8 cellular contexts compared by ENCODE assay signal in the genomic region with DNA sequence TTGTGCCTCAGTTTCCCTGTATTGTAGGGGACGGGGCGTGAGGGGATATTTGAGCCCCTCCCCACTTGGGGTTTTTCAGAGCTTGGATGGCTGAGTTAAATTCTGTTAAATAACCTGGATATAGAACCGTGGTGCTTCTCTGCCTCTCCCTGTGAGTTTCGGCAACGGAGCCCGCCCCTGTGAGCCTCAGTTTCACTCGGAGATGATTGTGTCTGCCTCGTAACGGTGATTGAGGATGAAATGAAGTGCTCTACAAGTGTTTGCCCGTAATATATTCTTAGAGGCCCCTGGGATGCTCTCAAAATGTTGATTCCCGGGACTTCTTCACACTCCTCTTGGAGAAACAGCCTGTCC. TPM values are rescaled to one million over a fixed set of nuclear protein-coding genes. Genes with fewer than 3 reads are reported as not detected.
DNase-seq lines count a peak whose midpoint lies in the region; FAIRE-seq and TF ChIP-seq lines count a peak whose summit lies in the region.

No MANE protein-coding gene starts in this region.

- DNase-seq in GM19239 (ENCODE audit: insufficient read length, low spot score) (no peak), SK-N-SH (no peak), fibroblast of lung (ENCODE audit: low read depth in 2 of 2) (no peak), retina (peak; percentile 25), D341Med (ENCODE audit: low spot score) (no peak), NCI-H226 (no peak), NCI-H1048 (lab: John Stamatoyannopoulos, UW) (no peak)
- no peak for DNase-seq in stimulated activated CD4-positive, alpha-beta T cell treated with anti-CD3 and anti-CD28 coated beads, Interleukin-4, amount 100 ng/mL, for 4 hours

- H2AFZ ChIP-seq in SK-N-SH (ENCODE audit: low read depth) (peak overlapping the region; percentile 31; the same call in 1 of the 2 replicates), fibroblast of lung (ENCODE audit: low read length) (no peak overlapping the region)

- H3F3A ChIP-seq in SK-N-SH (replicated peaks; ENCODE audit: insufficient read depth), result peaks cover 3% of the 10 kb centered on the region

- H4K20me1 ChIP-seq in SK-N-SH (ENCODE audit: insufficient read depth), result no peaks in the 10 kb centered on the region
- H4K20me1 ChIP-seq in fibroblast of lung (ENCODE audit: control insufficient read depth, extremely low read depth, insufficient read depth, low read length), result no peaks in the 10 kb centered on the region

- peak; percentile 78 for FAIRE-seq in GM19239 (lab: Jason Lieb, UNC)

- H3K27ac ChIP-seq in SK-N-SH (ENCODE audit: low read depth in 2 of 2, low read length in 1 of 2), result peak overlapping the region; percentile 46 to 60
- H3K27ac ChIP-seq in fibroblast of lung (ENCODE audit: insufficient read depth, low read length), result peak overlapping the region; percentile 95

- no peak for TF ChIP-seq RAD21 in SK-N-SH (IDR thresholded peaks at IDR 0.05; ENCODE audit: low read length)

- no peaks in the 10 kb centered on the region for H3K9me2 ChIP-seq in SK-N-SH

- TF ChIP-seq CTCF in SK-N-SH (IDR thresholded peaks at IDR 0.05), result no peak
- no peak for TF ChIP-seq CTCF in fibroblast of lung (conservative IDR thresholded peaks at IDR 0.05 in 1 of 2, IDR thresholded peaks at IDR 0.05 in 1 of 2; ENCODE audit: low read depth in 1 of 2, low read length in 2 of 2)

- POLR2A ChIA-PET in SK-N-SH (lab: Yijun Ruan, JAX), result interaction anchor here (0.6 to 2.5 kb wide), 5 partner anchors 13 to 293 kb away, joined by 3 to 14 read pairs (median 3); a partner anchor contains a TSS

- H3K4me1 ChIP-seq in SK-N-SH (ENCODE audit: control insufficient read depth in 1 of 2, insufficient read depth in 2 of 2, low read depth in 1 of 2, low read length in 1 of 2) (peaks cover 0 to 5% of the 10 kb centered on the region in 2 experiments; a peak in 1 of 4 replicates), fibroblast of lung (ENCODE audit: control insufficient read depth, extremely low read depth, insufficient read depth, low read length) (peaks cover 2% of the 10 kb centered on the region)

- H3K27me3 ChIP-seq in SK-N-SH (ENCODE audit: insufficient read depth), result no peaks in the 10 kb centered on the region
- H3K27me3 ChIP-seq in fibroblast of lung (ENCODE audit: control insufficient read depth, insufficient read depth, low read length), result no peaks in the 10 kb centered on the region

- WGBS in SK-N-SH (ENCODE audit: low lambda C conversion rate), result 2% methylated on average over 11 of the region's 11 CpGs

- CTCF ChIA-PET in SK-N-SH (lab: Yijun Ruan, JAX), result interaction anchor here (0.8 to 2.5 kb wide), 12 partner anchors 11 to 336 kb away, joined by 3 to 8 read pairs (median 4); a partner anchor contains a TSS

- H3K79me2 ChIP-seq in SK-N-SH (ENCODE audit: insufficient read depth) (peaks cover 48% of the 10 kb centered on the region), fibroblast of lung (ENCODE audit: control insufficient read depth, insufficient read depth, low read length) (peaks cover 22% of the 10 kb centered on the region)

- TF ChIP-seq EP300 in SK-N-SH (IDR thresholded peaks at IDR 0.05; ENCODE audit: borderline replicate concordance in 1 of 2, low read depth in 1 of 2, low read length in 1 of 2), result no peak

- H3K9ac ChIP-seq in SK-N-SH (peak overlapping the region; percentile 75), fibroblast of lung (ENCODE audit: insufficient read depth, low read length) (peak overlapping the region; percentile 92)

- H3K4me3 ChIP-seq in SK-N-SH (ENCODE audit: low read depth in 2 of 2, low read length in 1 of 2), result peak overlapping the region; percentile 78 to 85
- peak overlapping the region; percentile 74 to 96 (median 94) for H3K4me3 ChIP-seq in fibroblast of lung (replicated peaks in 1 of 4; ENCODE audit: control extremely low read depth in 1 of 4, insufficient read depth in 1 of 4, low read depth in 3 of 4, low read length in 4 of 4)

- H3K4me2 ChIP-seq in SK-N-SH, result peak overlapping the region; percentile 90
- H3K4me2 ChIP-seq in fibroblast of lung (ENCODE audit: extremely low read depth, insufficient read depth, low read length), result peak overlapping the region; percentile 95

- H3K36me3 ChIP-seq in SK-N-SH (replicated peaks in 1 of 2; ENCODE audit: control insufficient read depth in 1 of 2, insufficient read depth in 2 of 2, low read length in 1 of 2) (peaks cover 4 to 10% of the 10 kb centered on the region in 2 experiments), fibroblast of lung (ENCODE audit: control insufficient read depth, insufficient read depth, low read length) (peaks cover 3% of the 10 kb centered on the region)

- H3K9me3 ChIP-seq in SK-N-SH, result no peaks in the 10 kb centered on the region
- H3K9me3 ChIP-seq in fibroblast of lung (ENCODE audit: control insufficient read depth, insufficient read depth, low read depth, low read length), result no peaks in the 10 kb centered on the region

TF ChIP-seq in SK-N-SH, 30 proteins besides CTCF, POLR2A, EP300 and RAD21:
- TF ChIP-seq TCF12 (IDR thresholded peaks at IDR 0.05), result no peak

RNA-seq across cellular contexts. Expression of a gene that starts 0.5 kb away (rescaled TPM):
- polyA plus RNA-seq in SK-N-SH (2012; rRNA removed), result 151 and 165 TPM in 2 replicates
- polyA plus RNA-seq in SK-N-SH (2012; cell fraction: cytosol; rRNA removed), result 73.1 and 118 TPM in 2 replicates
- 148 TPM in 2 replicates for polyA plus RNA-seq in SK-N-SH (2012; cell fraction: nucleus; rRNA removed)
- total RNA-seq in fibroblast of lung, result 63.3 and 65.0 TPM in 2 replicates
- 108 and 167 TPM in 2 replicates for polyA plus RNA-seq in fibroblast of lung
- 107 and 136 TPM in 2 replicates for polyA plus RNA-seq in fibroblast of lung (2012)
- polyA minus RNA-seq in fibroblast of lung (ENCODE audit: low replicate concordance), result 94.9 and 186 TPM in 2 replicates

RNA-seq across cellular contexts. Expression of a gene that starts 13.5 kb away (rescaled TPM):
- polyA plus RNA-seq in SK-N-SH (2012; rRNA removed) (2,690 and 3,026 TPM in 2 replicates), fibroblast of lung (1,018 and 1,460 TPM in 2 replicates)
- 2,274 and 2,526 TPM in 2 replicates for polyA plus RNA-seq in SK-N-SH (2012; cell fraction: cytosol; rRNA removed)
- 940 and 1,966 TPM in 2 replicates for polyA plus RNA-seq in SK-N-SH (2012; cell fraction: nucleus; rRNA removed)
- total RNA-seq in fibroblast of lung, result 917 and 1,142 TPM in 2 replicates
- polyA plus RNA-seq in fibroblast of lung (2012), result 1,726 and 2,094 TPM in 2 replicates
- 3,202 and 3,482 TPM in 2 replicates for polyA minus RNA-seq in fibroblast of lung (ENCODE audit: low replicate concordance)

RNA-seq across cellular contexts. Expression of a gene that starts 14.8 kb away (rescaled TPM):
- polyA plus RNA-seq in SK-N-SH (2012; rRNA removed) (227 and 273 TPM in 2 replicates), fibroblast of lung (128 and 135 TPM in 2 replicates)
- 115 and 179 TPM in 2 replicates for polyA plus RNA-seq in SK-N-SH (2012; cell fraction: cytosol; rRNA removed)
- polyA plus RNA-seq in SK-N-SH (2012; cell fraction: nucleus; rRNA removed), result 311 and 413 TPM in 2 replicates
- total RNA-seq in fibroblast of lung, result 230 and 289 TPM in 2 replicates
- polyA plus RNA-seq in fibroblast of lung (2012), result 268 and 272 TPM in 2 replicates
- polyA minus RNA-seq in fibroblast of lung (ENCODE audit: low replicate concordance), result 98.0 and 170 TPM in 2 replicates

RNA-seq across cellular contexts. Expression of a gene that starts 30.4 kb away (rescaled TPM):
- 109 and 159 TPM in 2 replicates for polyA plus RNA-seq in SK-N-SH (2012; rRNA removed)
- 85.3 and 102 TPM in 2 replicates for polyA plus RNA-seq in SK-N-SH (2012; cell fraction: cytosol; rRNA removed)
- polyA plus RNA-seq in SK-N-SH (2012; cell fraction: nucleus; rRNA removed), result 472 and 877 TPM in 2 replicates
- 37.0 and 37.5 TPM in 2 replicates for total RNA-seq in fibroblast of lung
- 16.2 and 21.2 TPM in 2 replicates for polyA plus RNA-seq in fibroblast of lung
- 40.1 and 63.2 TPM in 2 replicates for polyA plus RNA-seq in fibroblast of lung (2012)
- 3.3 and 3.9 TPM in 2 replicates for polyA minus RNA-seq in fibroblast of lung (ENCODE audit: low replicate concordance)

RNA-seq across cellular contexts. Expression of a gene that starts 36.3 kb away (rescaled TPM):
- 3.6 and 7.4 TPM in 2 replicates for polyA plus RNA-seq in SK-N-SH (2012; rRNA removed)
- 2.6 and 4.0 TPM in 2 replicates for polyA plus RNA-seq in SK-N-SH (2012; cell fraction: cytosol; rRNA removed)
- 13.5 and 16.6 TPM in 2 replicates for polyA plus RNA-seq in SK-N-SH (2012; cell fraction: nucleus; rRNA removed)
- total RNA-seq in fibroblast of lung, result 17.7 and 18.7 TPM in 2 replicates
- 4.4 and 6.6 TPM in 2 replicates for polyA plus RNA-seq in fibroblast of lung
- 8.1 and 10.6 TPM in 2 replicates for polyA plus RNA-seq in fibroblast of lung (2012)
- 10.3 and 24.9 TPM in 2 replicates for polyA minus RNA-seq in fibroblast of lung (ENCODE audit: low replicate concordance)
